Comparison of ENCODE assay signal across 9 cellular contexts in the genomic region with DNA sequence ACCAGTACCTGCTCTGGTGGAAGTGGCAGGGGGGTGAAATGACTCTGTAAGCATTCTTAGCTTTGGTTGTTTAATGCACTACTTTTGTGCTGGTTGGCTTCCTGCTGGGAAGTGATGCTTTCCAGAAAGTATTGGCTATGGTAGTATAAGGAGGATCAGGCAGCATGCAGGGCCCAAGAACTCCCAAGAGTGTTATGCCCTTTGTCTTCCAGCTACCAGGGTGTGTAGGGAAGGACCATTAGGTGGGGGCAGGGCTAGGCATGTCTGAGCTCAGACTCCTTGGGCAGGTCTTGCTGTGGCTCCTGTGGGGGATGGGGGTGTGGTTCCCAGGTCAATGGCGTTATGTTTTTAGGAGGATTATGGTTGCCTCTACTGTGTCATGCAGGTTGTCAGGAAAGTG.
"Had no signal": no experiment of that assay in that cellular context is flagged by ENCODE, and none has a peak within 500 bp of the region (broad histone marks: within the 10 kb centered on the region; RNA-seq: fewer than 3 reads in every experiment).

No MANE protein-coding gene starts in this region.

- FAIRE-seq: HTR-8/SVneo had no signal

- H3K4me1 ChIP-seq: HAP-1 had no signal

- H3K27ac Mint-ChIP-seq: HFFc6 had no signal

- H3K4me2 ChIP-seq: KMS-11 had no signal

- ATAC-seq: HCT116 had no signal

- H3K27ac ChIP-seq: GM23248, KMS-11 had no signal

- H2AFZ ChIP-seq: GM23248 had no signal

- DNase-seq: GM23248, H7, HFFc6, IMR-90, KBM-7 had no signal

- H3K9ac ChIP-seq: GM23248, KMS-11 had no signal

- H3K36me3 ChIP-seq: HAP-1 had no signal

- H3K4me3 ChIP-seq: GM23248, HAP-1 had no signal

- H3K9me3 ChIP-seq: HAP-1 had no signal

- H3K4me3 Mint-ChIP-seq: HFFc6 had no signal
